13 cellular contexts compared by ENCODE assay signal in genomic region chr1:44072204-44072603, GRCh38. TPM values are rescaled to one million over a fixed set of nuclear protein-coding genes. Genes with fewer than 3 reads are reported as not detected.
DNase-seq lines count a peak whose midpoint lies in the region; ATAC-seq and TF ChIP-seq lines count a peak whose summit lies in the region.
"Had no signal": no experiment of that assay in that cellular context is flagged by ENCODE, and none has a peak within 500 bp of the region (broad histone marks: within the 10 kb centered on the region; RNA-seq: fewer than 3 reads in every experiment).

No MANE protein-coding gene starts in this region.

- H2AFZ ChIP-seq in GM23248: no peak overlapping the region
- H2AFZ ChIP-seq in SK-N-SH (ENCODE audit: low read depth): no peak overlapping the region

- no peak overlapping the region for H3K4me2 ChIP-seq in GM23248 (ENCODE audit: unreplicated experiment)
- no peak overlapping the region for H3K4me2 ChIP-seq in SK-N-SH

- TF ChIP-seq CTCF in A673 (conservative IDR thresholded peaks at IDR 0.05; ENCODE audit: low read depth, low read length) (no peak), SK-N-SH (IDR thresholded peaks at IDR 0.05) (no peak), fibroblast of the aortic adventitia (IDR thresholded peaks at IDR 0.05; ENCODE audit: insufficient read depth, low read length) (no peak)

- intact Hi-C loops in A673 (cut with micrococcal nuclease; ENCODE audit: unreplicated experiment): no loop called here
- intact Hi-C loops in left colon (cut with DNase I, micrococcal nuclease): no loop called here

- no peak for ATAC-seq in left colon
- ATAC-seq: mucosa of descending colon, T-cell had no signal

- H3K9me2 ChIP-seq in GM23248 (ENCODE audit: insufficient read depth) (no peaks in the 10 kb centered on the region), SK-N-SH (no peaks in the 10 kb centered on the region)

- no peak for TF ChIP-seq RAD21 in SK-N-SH (IDR thresholded peaks at IDR 0.05; ENCODE audit: low read length)

- H3K27me3 ChIP-seq in A673 (replicated peaks; ENCODE audit: insufficient read depth, low read depth, low read length, poor library complexity): no peaks in the 10 kb centered on the region
- H3K27me3 ChIP-seq in GM23248 (replicated peaks; ENCODE audit: insufficient read depth): no peaks in the 10 kb centered on the region
- no peaks in the 10 kb centered on the region for H3K27me3 ChIP-seq in SK-N-SH (ENCODE audit: insufficient read depth)
- H3K27me3 ChIP-seq: cardiac muscle cell had no signal

- H3K4me3 ChIP-seq in A673 (ENCODE audit: low read depth, low read length, poor library complexity, severe bottlenecking): no peak overlapping the region
- no peak overlapping the region for H3K4me3 ChIP-seq in GM23248
- H3K4me3 ChIP-seq in SK-N-SH (ENCODE audit: low read depth in 2 of 2, low read length in 1 of 2): no peak overlapping the region
- H3K4me3 ChIP-seq in fibroblast of the aortic adventitia (ENCODE audit: low read depth, low read length): no peak overlapping the region
- H3K4me3 ChIP-seq: cardiac muscle cell, mucosa of descending colon had no signal

- no TSS peak for BruUV-seq in A673 (replicated peaks; lab: Mats Ljungman, UMichigan)

- DNase-seq in A673 (ENCODE audit: low spot score) (peak; percentile 80), GM23248 (peak; percentile 96), SK-N-SH (no peak), fibroblast of the aortic adventitia (ENCODE audit: low read depth) (peak; percentile 93), NCI-H526 treated with DMSO at 0.1 percent for 48 hours (lab: John Stamatoyannopoulos, UW) (no peak), NK-92 (lab: John Stamatoyannopoulos, UW; ENCODE audit: unreplicated experiment) (no peak), left colon (no peak)
- DNase-seq in activated CD8-positive, alpha-beta memory T cell treated with anti-CD3 and anti-CD28 coated beads, Interleukin-2, amount 50 U/mL, for 48 hours: no peak
- DNase-seq: CD4-positive, alpha-beta memory T cell; mucosa of descending colon; stimulated activated naive CD4-positive, alpha-beta T cell treated with Interleukin-2 at 50 U/mL for 16 hours; T-cell had no signal

- H3K79me2 ChIP-seq in GM23248 (ENCODE audit: insufficient read depth): no peaks in the 10 kb centered on the region
- no peaks in the 10 kb centered on the region for H3K79me2 ChIP-seq in SK-N-SH (ENCODE audit: insufficient read depth)

- peak in 1 of 2 experiments; percentile 19; a peak in 1 of 4 replicates for TF ChIP-seq EP300 in SK-N-SH (IDR thresholded peaks at IDR 0.05; ENCODE audit: borderline replicate concordance in 1 of 2, low read depth in 1 of 2, low read length in 1 of 2)

- H3F3A ChIP-seq in GM23248 (ENCODE audit: insufficient read depth) (peaks cover 18% of the 10 kb centered on the region; the same call in 1 of the 2 replicates), SK-N-SH (replicated peaks; ENCODE audit: insufficient read depth) (no peaks in the 10 kb centered on the region)

- in situ Hi-C loops in GM23248 (cut with MboI): no loop called here

- POLR2A ChIA-PET in A673 (lab: Charles Lee; ENCODE audit: low non-redundant PET) (no interaction called here), SK-N-SH (lab: Yijun Ruan, JAX) (no interaction called here)

- H4K20me1 ChIP-seq in GM23248 (ENCODE audit: insufficient read depth) (no peaks in the 10 kb centered on the region), SK-N-SH (ENCODE audit: insufficient read depth) (no peaks in the 10 kb centered on the region)

- H3K4me1 ChIP-seq in A673 (ENCODE audit: insufficient read depth, low read length, poor library complexity, severe bottlenecking) (peaks cover 11% of the 10 kb centered on the region), GM23248 (ENCODE audit: insufficient read depth) (peaks cover 14% of the 10 kb centered on the region), SK-N-SH (ENCODE audit: control insufficient read depth in 1 of 2, insufficient read depth in 2 of 2, low read depth in 1 of 2, low read length in 1 of 2) (peaks cover 0 to 9% of the 10 kb centered on the region in 2 experiments; a peak in 1 of 4 replicates)

- H3K9ac ChIP-seq in GM23248 (no peak overlapping the region), SK-N-SH (no peak overlapping the region)

- no peaks in the 10 kb centered on the region for H3K9me3 ChIP-seq in A673 (ENCODE audit: low read depth, low read length, poor library complexity, severe bottlenecking)
- H3K9me3 ChIP-seq in GM23248 (ENCODE audit: low read depth): no peaks in the 10 kb centered on the region
- no peaks in the 10 kb centered on the region for H3K9me3 ChIP-seq in SK-N-SH
- H3K9me3 ChIP-seq: mucosa of descending colon had no signal

- CTCF ChIA-PET in A673 (lab: Charles Lee): interaction anchor here (0.9 kb wide), 1 partner anchor 20 kb away, joined by 3 read pairs; no protein-coding TSS in a partner anchor
- CTCF ChIA-PET in SK-N-SH (lab: Yijun Ruan, JAX): interaction anchor here (0.7 to 1.4 kb wide), 3 partner anchors 24 to 36 kb away, joined by 3 to 5 read pairs (median 3); no protein-coding TSS in a partner anchor

- H3K27ac ChIP-seq in A673 (ENCODE audit: low read depth, low read length, poor library complexity, severe bottlenecking) (no peak overlapping the region), GM23248 (peak overlapping the region; percentile 54; the same call in 1 of the 2 replicates), SK-N-SH (ENCODE audit: low read depth in 2 of 2, low read length in 1 of 2) (peak overlapping the region in 1 of 2 experiments; percentile 2; a peak in 1 of 4 replicates)
- H3K27ac ChIP-seq: cardiac muscle cell had no signal

- H3K36me3 ChIP-seq in A673 (ENCODE audit: insufficient read depth, low read length, poor library complexity, severe bottlenecking) (no peaks in the 10 kb centered on the region), GM23248 (ENCODE audit: low read depth) (no peaks in the 10 kb centered on the region), SK-N-SH (replicated peaks in 1 of 2; ENCODE audit: control insufficient read depth in 1 of 2, insufficient read depth in 2 of 2, low read length in 1 of 2) (no peaks in the 10 kb centered on the region)
- H3K36me3 ChIP-seq: cardiac muscle cell had no signal

TF ChIP-seq in SK-N-SH, 30 proteins besides CTCF, POLR2A, EP300 and RAD21:
- TF ChIP-seq TCF12 (IDR thresholded peaks at IDR 0.05) (peak; percentile 72; the same call in 1 of the 2 replicates), FOSL2 (IDR thresholded peaks at IDR 0.05; ENCODE audit: borderline replicate concordance, low read depth) (peak; percentile 81), JUND (IDR thresholded peaks at IDR 0.05) (peak; percentile 69), EZH2phosphoT487 (IDR thresholded peaks at IDR 0.05; ENCODE audit: borderline replicate concordance, low read depth) (no peak), PBX3 (IDR thresholded peaks at IDR 0.05) (peak; percentile 43), MEF2A (IDR thresholded peaks at IDR 0.05; ENCODE audit: borderline replicate concordance, low read depth) (no peak)
- TF ChIP-seq, protein P1, sequence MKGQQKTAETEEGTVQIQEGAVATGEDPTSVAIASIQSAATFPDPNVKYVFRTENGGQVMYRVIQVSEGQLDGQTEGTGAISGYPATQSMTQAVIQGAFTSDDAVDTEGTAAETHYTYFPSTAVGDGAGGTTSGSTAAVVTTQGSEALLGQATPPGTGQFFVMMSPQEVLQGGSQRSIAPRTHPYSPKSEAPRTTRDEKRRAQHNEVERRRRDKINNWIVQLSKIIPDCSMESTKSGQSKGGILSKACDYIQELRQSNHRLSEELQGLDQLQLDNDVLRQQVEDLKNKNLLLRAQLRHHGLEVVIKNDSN (IDR thresholded peaks at IDR 0.05; ENCODE audit: borderline replicate concordance, low read depth): no peak

RNA-seq across cellular contexts. Expression of gene SLC6A9, which starts 40.9 kb away (rescaled TPM):
- total RNA-seq in A673 (2021) (31.4 and 40.8 TPM in 2 replicates), fibroblast of the aortic adventitia (ENCODE audit: low replicate concordance) (6.8 and 25.9 TPM in 2 replicates), left colon (10 to 100 TPM; 35.3 to 42.3 TPM)
- 20.6 and 22.2 TPM in 2 replicates for total RNA-seq in GM23248 (2014; rRNA removed; shearing (Covaris generic))
- polyA plus RNA-seq in GM23248 (2016; fragmentation: Nextera tagmentation; extraction: Ambion mirVana) (34.4 and 34.6 TPM in 2 replicates), SK-N-SH (2012; rRNA removed) (3.6 and 3.9 TPM in 2 replicates)
- 1.3 and 2.5 TPM in 2 replicates for polyA plus RNA-seq in SK-N-SH (2012; cell fraction: cytosol; rRNA removed)
- polyA plus RNA-seq in SK-N-SH (2012; cell fraction: nucleus; rRNA removed): 10.7 and 12.4 TPM in 2 replicates
- polyA plus RNA-seq: CD4-positive, alpha-beta memory T cell had no signal

RNA-seq across cellular contexts. Expression of gene KLF17, which starts 46.4 kb away (rescaled TPM):
- not detected in 2 replicates for total RNA-seq in A673 (2021)
- 0.11 and 0.13 TPM in 2 replicates for total RNA-seq in GM23248 (2014; rRNA removed; shearing (Covaris generic))
- polyA plus RNA-seq in GM23248 (2016; fragmentation: Nextera tagmentation; extraction: Ambion mirVana): 0.08 and 0.09 TPM in 2 replicates
- 0.21 and 0.26 TPM in 2 replicates for polyA plus RNA-seq in SK-N-SH (2012; rRNA removed)
- 0.18 and 0.25 TPM in 2 replicates for polyA plus RNA-seq in SK-N-SH (2012; cell fraction: cytosol; rRNA removed)
- polyA plus RNA-seq in SK-N-SH (2012; cell fraction: nucleus; rRNA removed): 0.29 and 0.38 TPM in 2 replicates
- 0.27 and 1.1 TPM in 2 replicates for total RNA-seq in fibroblast of the aortic adventitia (ENCODE audit: low replicate concordance)
- under 1 TPM in 1 of 2 donors, not detected in 1; 0.11 TPM for total RNA-seq in left colon
- total RNA-seq: cardiac muscle cell; CD4-positive, alpha-beta memory T cell; T-cell had no signal
- polyA plus RNA-seq: cardiac muscle cell; CD4-positive, alpha-beta memory T cell had no signal

Comparison
In these comparisons a context has a peak if more than half of its experiments do, and no peak if none do; other contexts are left out.
1. DNase-seq: peak in A673 (single experiment), GM23248 (single experiment) and fibroblast of the aortic adventitia (single experiment); none in SK-N-SH (single experiment), NCI-H526 treated with DMSO at 0.1 percent for 48 hours (single experiment), activated CD8-positive, alpha-beta memory T cell treated with anti-CD3 and anti-CD28 coated beads, Interleukin-2, amount 50 U/mL, for 48 hours (single experiment), NK-92 (single experiment) and left colon (0 of 2).